Comparison of ENCODE assay signal across 13 cellular contexts in the genomic region with DNA sequence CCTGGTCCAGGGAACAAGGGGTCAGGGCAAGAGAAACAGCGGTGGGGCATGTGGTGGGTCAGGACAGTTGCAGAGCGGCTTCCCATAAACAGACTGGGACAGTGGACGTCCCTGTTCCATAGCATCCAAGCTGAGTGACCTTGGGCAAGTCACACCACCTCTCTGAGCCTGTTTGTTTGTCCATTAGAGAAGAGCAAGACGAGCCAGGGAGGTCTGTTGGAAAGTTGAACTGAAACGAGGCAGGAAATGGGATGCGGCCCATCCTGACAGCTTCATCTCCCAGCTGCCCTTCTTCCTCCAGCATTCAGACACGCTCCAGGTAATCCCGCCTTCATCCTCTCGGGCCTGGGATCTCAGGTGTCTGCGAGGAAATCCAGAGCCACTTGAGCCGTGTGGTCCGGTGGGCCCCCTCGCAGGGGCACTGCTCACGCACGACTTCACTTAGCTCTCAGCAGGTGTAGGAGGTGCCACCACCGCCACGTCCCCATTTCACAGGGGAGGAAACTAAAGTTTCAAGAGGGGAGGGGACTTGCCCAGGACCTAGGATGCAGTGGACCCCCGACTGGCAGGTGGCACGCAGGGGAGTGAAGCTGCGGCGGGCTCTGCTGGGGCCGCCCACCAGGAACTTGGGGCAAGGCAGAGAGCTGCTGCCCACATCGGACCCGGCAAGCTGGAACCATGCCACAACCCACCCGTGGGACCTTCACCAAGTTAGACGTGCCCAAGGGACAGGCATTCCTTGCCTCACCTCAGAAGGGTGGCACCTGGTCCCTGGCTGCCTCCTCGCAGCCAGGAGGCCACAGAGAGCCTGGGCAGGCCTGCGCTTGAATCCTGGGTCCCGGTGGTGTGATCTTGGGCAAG. TPM values are rescaled to one million over a fixed set of nuclear protein-coding genes. Genes with fewer than 3 reads are reported as not detected.
A peak's percentile ranks its signal among the peaks of the same experiment; 100 is the strongest.
DNase-seq lines count a peak whose midpoint lies in the region; ATAC-seq, FAIRE-seq and TF ChIP-seq lines count a peak whose summit lies in the region.
"Had no signal": no experiment of that assay in that cellular context is flagged by ENCODE, and none has a peak within 500 bp of the region (broad histone marks: within the 10 kb centered on the region; RNA-seq: fewer than 3 reads in every experiment).

No MANE protein-coding gene starts in this region.

- peaks cover 23% of the 10 kb centered on the region for H3K36me3 Mint-ChIP-seq in endodermal cell (ENCODE audit: low read depth)

- no peaks in the 10 kb centered on the region for H3K4me1 ChIP-seq in endodermal cell (ENCODE audit: control insufficient read depth, insufficient read depth, low read length)
- peaks cover 3 to 17% (median 10%) of the 10 kb centered on the region in 3 donors for H3K4me1 ChIP-seq in pancreas

- ATAC-seq in pancreas (peak; percentile 1 to 5 (median 2)), GM18498 (IDR thresholded peaks at IDR 0.05; ENCODE audit: unreplicated experiment) (no peak), HG02840 (IDR thresholded peaks at IDR 0.05; ENCODE audit: low FRiP score, unreplicated experiment) (no peak)

- H3K36me3 ChIP-seq in endodermal cell (ENCODE audit: control insufficient read depth, insufficient read depth, low read length) (peaks cover 30% of the 10 kb centered on the region), pancreas (no peaks in the 10 kb centered on the region)

- FAIRE-seq in GM12891 (lab: Jason Lieb, UNC) (no peak), pancreas (lab: Jason Lieb, UNC) (no peak)

- peaks cover 7% of the 10 kb centered on the region for H3K4me1 Mint-ChIP-seq in endodermal cell

- no peak overlapping the region for H3K27ac ChIP-seq in endodermal cell (ENCODE audit: low read depth, low read length)
- peak overlapping the region; percentile 80 to 92 (median 86) for H3K27ac ChIP-seq in pancreas
- H3K27ac ChIP-seq: coronary artery had no signal

- 95 to 97% methylated on average over 20 to 29 of the region's 29 CpGs for WGBS in endodermal cell (ENCODE audit: insufficient coverage in 1 of 2, insufficient read length in 1 of 2), 2 experiments
- WGBS in pancreas, 2 donors: 69 to 70% methylated on average over 29 of the region's 29 CpGs

- TF ChIP-seq CTCF in endodermal cell (conservative IDR thresholded peaks at IDR 0.05) (no peak), pancreas (IDR thresholded peaks at IDR 0.05) (no peak)

- peaks cover 4% of the 10 kb centered on the region for H3K9me3 Mint-ChIP-seq in endodermal cell
- H3K9me3 Mint-ChIP-seq: activated naive CD8-positive, alpha-beta T cell treated with anti-CD3 and anti-CD28 coated beads, Interleukin-2, amount 10 ng/mL, durations not matched to agents 7 days and 5 days; HFFc6 had no signal

- no peaks in the 10 kb centered on the region for H3K27me3 ChIP-seq in endodermal cell (ENCODE audit: control insufficient read depth, insufficient read depth, low read length, poor library complexity, severe bottlenecking)
- H3K27me3 ChIP-seq in pancreas: no peaks in the 10 kb centered on the region

- H3K27me3 Mint-ChIP-seq in endodermal cell (ENCODE audit: insufficient read depth): no peaks in the 10 kb centered on the region
- H3K27me3 Mint-ChIP-seq: activated naive CD8-positive, alpha-beta T cell treated with anti-CD3 and anti-CD28 coated beads, Interleukin-2, amount 10 ng/mL, durations not matched to agents 7 days and 5 days had no signal

- no peak overlapping the region for H3K4me3 Mint-ChIP-seq in endodermal cell
- H3K4me3 Mint-ChIP-seq: activated naive CD8-positive, alpha-beta T cell treated with anti-CD3 and anti-CD28 coated beads, Interleukin-2, amount 10 ng/mL, durations not matched to agents 7 days and 5 days; HFFc6 had no signal

- no peak overlapping the region for H3K27ac Mint-ChIP-seq in endodermal cell
- H3K27ac Mint-ChIP-seq: activated naive CD8-positive, alpha-beta T cell treated with anti-CD3 and anti-CD28 coated beads, Interleukin-2, amount 10 ng/mL, durations not matched to agents 7 days and 5 days; HFFc6 had no signal

- H3K4me3 ChIP-seq in endodermal cell (ENCODE audit: low read length) (no peak overlapping the region), pancreas (peak overlapping the region in 2 of 4 donors; percentile 5 to 6)
- H3K4me3 ChIP-seq: coronary artery had no signal

- intact Hi-C loops in pancreas (cut with DNase I): loop anchor here in 2 of 3 donors (5.0 kb wide), 1 partner anchor 172 kb away; no protein-coding TSS in a partner anchor

- H3K9ac ChIP-seq in endodermal cell (ENCODE audit: extremely low read depth, low read length, poor library complexity, severe bottlenecking): no peak overlapping the region

- DNase-seq in GM12891 (ENCODE audit: insufficient read length, low spot score) (no peak), endodermal cell (peak; percentile 50), pancreas (peak in 5 of 6 donors; percentile 50 to 88 (median 61)), NCI-H2107 (lab: John Stamatoyannopoulos, UW) (no peak)
- DNase-seq: activated naive CD8-positive, alpha-beta T cell treated with anti-CD3 and anti-CD28 coated beads, Interleukin-2, amount 10 ng/mL, durations not matched to agents 7 days and 5 days; AML-193; HFFc6; SIG-M5; stimulated activated naive CD4-positive, alpha-beta T cell treated with Interleukin-2 at 50 U/mL for 16 hours had no signal

- TF ChIP-seq POLR2A in GM12891 (IDR thresholded peaks at IDR 0.05; ENCODE audit: low read depth, low read length): no peak

- H3K9me3 ChIP-seq in endodermal cell (ENCODE audit: control insufficient read depth, low read length) (peaks cover 7% of the 10 kb centered on the region), pancreas (no peaks in the 10 kb centered on the region)

TF ChIP-seq in GM12891, 5 proteins besides CTCF, POLR2A, EP300 and RAD21:
- TF ChIP-seq TAF1 (IDR thresholded peaks at IDR 0.05; ENCODE audit: low read depth, low read length) (no peak), POU2F2 (IDR thresholded peaks at IDR 0.05; ENCODE audit: low read depth, low read length) (no peak), POLR2AphosphoS5 (IDR thresholded peaks at IDR 0.05; ENCODE audit: low read depth, low read length) (0 out of 2 replicates have a peak, but pooled peaks have one; percentile 5)
TF ChIP-seq in GM12891: peak in this region for 1.

RNA-seq across cellular contexts. Expression of gene PTGES2, which starts 13.0 kb away (rescaled TPM):
- polyA plus RNA-seq in GM12891 (2012; ENCODE audit: low read depth, missing spikeins): 45.3 TPM
- total RNA-seq in endodermal cell (10 to 100 TPM; 73.5 to 84.5 TPM), pancreas (10 to 100 TPM; 25.4 to 43.1 (median 34.2) TPM)
- 36.7 TPM for polyA plus RNA-seq in endodermal cell (2013, experiment 1 of 2)
- 33.1 TPM for polyA plus RNA-seq in endodermal cell (2013, experiment 2 of 2)
- polyA plus RNA-seq in pancreas: 10 to 100 TPM; 66.0 to 78.5 TPM

RNA-seq across cellular contexts. Expression of gene LCN2, which starts 34.7 kb away (rescaled TPM):
- not detected for polyA plus RNA-seq in GM12891 (2012; ENCODE audit: low read depth, missing spikeins)
- total RNA-seq in endodermal cell (not detected), pancreas (100 to 1,000 TPM in 1 of 6 donors, 10 to 100 TPM in 3, 1 to 10 TPM in 2; 6.3 to 158 (median 45.7) TPM)
- polyA plus RNA-seq in endodermal cell (2013, experiment 1 of 2): not detected
- not detected for polyA plus RNA-seq in endodermal cell (2013, experiment 2 of 2)
- 10 to 100 TPM; 46.8 to 75.1 TPM for polyA plus RNA-seq in pancreas
- total RNA-seq: activated naive CD8-positive, alpha-beta T cell treated with anti-CD3 and anti-CD28 coated beads, Interleukin-2, amount 10 ng/mL, durations not matched to agents 7 days and 5 days; Daoy; HFFc6 had no signal

RNA-seq across cellular contexts. Expression of gene BBLN, which starts 45.5 kb away (rescaled TPM):
- polyA plus RNA-seq in GM12891 (2012; ENCODE audit: low read depth, missing spikeins): 135 TPM
- 10 to 100 TPM; 65.7 to 82.1 TPM for total RNA-seq in endodermal cell
- 105 TPM for polyA plus RNA-seq in endodermal cell (2013, experiment 1 of 2)
- 99.0 TPM for polyA plus RNA-seq in endodermal cell (2013, experiment 2 of 2)
- 10 to 100 TPM; 23.1 to 38.3 (median 30.9) TPM for total RNA-seq in pancreas
- polyA plus RNA-seq in pancreas: 100 to 1,000 TPM in 1 of 2 donors, 10 to 100 TPM in 1; 86.1 to 133 TPM

RNA-seq across cellular contexts. Expression of gene SLC25A25, which starts 46.5 kb away (rescaled TPM):
- 5.1 TPM for polyA plus RNA-seq in GM12891 (2012; ENCODE audit: low read depth, missing spikeins)
- total RNA-seq in endodermal cell (10 to 100 TPM; 12.9 to 13.1 TPM), pancreas (100 to 1,000 TPM in 1 of 6 donors, 10 to 100 TPM in 3, 1 to 10 TPM in 2; 6.8 to 134 (median 12.6) TPM)
- polyA plus RNA-seq in endodermal cell (2013, experiment 1 of 2): 12.8 TPM
- 11.1 TPM for polyA plus RNA-seq in endodermal cell (2013, experiment 2 of 2)
- polyA plus RNA-seq in pancreas: 10 to 100 TPM; 73.6 to 82.8 TPM

RNA-seq across cellular contexts. Expression of gene NAIF1, which starts 47.4 kb away (rescaled TPM):
- 7.0 TPM for polyA plus RNA-seq in GM12891 (2012; ENCODE audit: low read depth, missing spikeins)
- total RNA-seq in endodermal cell (1 to 10 TPM; 6.2 to 6.6 TPM), pancreas (1 to 10 TPM; 3.0 to 6.2 (median 3.8) TPM)
- polyA plus RNA-seq in endodermal cell (2013, experiment 1 of 2): 7.9 TPM
- 7.3 TPM for polyA plus RNA-seq in endodermal cell (2013, experiment 2 of 2)
- 1 to 10 TPM; 6.4 to 6.8 TPM for polyA plus RNA-seq in pancreas

Comparison
In these comparisons a context has a peak if more than half of its experiments do, and no peak if none do; other contexts are left out.
1. DNase-seq: peak in endodermal cell (single experiment) and pancreas (5 of 6); none in GM12891 (single experiment) and NCI-H2107 (single experiment).
2. ATAC-seq: peak in pancreas (4 of 4); none in GM18498 (single experiment) and HG02840 (single experiment).
3. RNA of gene LCN2, which starts 34.7 kb away (total RNA-seq): 6.3 to 158 TPM in pancreas; not detected in endodermal cell; every median in the first group is over 4 times any median in the second.